In genomic region chr3:4742359-4742758, GRCh38 we compare ENCODE assay signal across 11 cellular contexts.
DNase-seq lines count a peak whose midpoint lies in the region; ATAC-seq, FAIRE-seq and TF ChIP-seq lines count a peak whose summit lies in the region.
"Had no signal": no experiment of that assay in that cellular context is flagged by ENCODE, and none has a peak within 500 bp of the region (broad histone marks: within the 10 kb centered on the region; RNA-seq: fewer than 3 reads in every experiment).

No MANE protein-coding gene starts in this region.

- ATAC-seq in A549 (no peak), PC-3 (no peak), HG02981 (IDR thresholded peaks at IDR 0.05; ENCODE audit: unreplicated experiment) (no peak)
- no peak for ATAC-seq in activated naive CD4-positive, alpha-beta T cell treated with anti-CD3 and anti-CD28 coated beads, Interleukin-2, amount 50 U/mL, for 72 hours

- POLR2A ChIA-PET in A549 (lab: Yijun Ruan, JAX) = interaction anchor here (2.3 kb wide), 1 partner anchor 237 kb away, joined by 8 read pairs; the partner anchor contains the start of gene BHLHE40
- POLR2A ChIA-PET in PC-3 (lab: Charles Lee; ENCODE audit: unreplicated experiment) = no interaction called here
- POLR2A ChIA-PET in endothelial cell of umbilical vein (lab: Charles Lee) = no interaction called here

- H3K4me2 ChIP-seq in A549 (peak overlapping the region; percentile 66), PC-3 (ENCODE audit: low read length) (peak overlapping the region; percentile 44), endothelial cell of umbilical vein (ENCODE audit: insufficient read depth, low read length) (no peak overlapping the region)

- peak in 1 of 2 experiments; percentile 52 for DNase-seq in A549 (ENCODE audit: low read depth in 1 of 2, low spot score in 1 of 2)
- peak; percentile 43 for DNase-seq in PC-3
- DNase-seq in endothelial cell of umbilical vein (ENCODE audit: low read depth, low spot score) = peak; percentile 45
- no peak for DNase-seq in prostate gland (ENCODE audit: low spot score)
- DNase-seq in SW480 (ENCODE audit: low spot score) = no peak
- no peak for DNase-seq in mucosa of gallbladder (ENCODE audit: low spot score)
- DNase-seq in activated naive CD4-positive, alpha-beta T cell treated with anti-CD3 and anti-CD28 coated beads, Interleukin-2, amount 50 U/mL, for 72 hours (ENCODE audit: low spot score in 2 of 2) = no peak
- DNase-seq: activated T-cell treated with anti-CD3 and anti-CD28 coated beads, Interleukin-2, amount 50 U/mL, for 4 hours; central memory CD4-positive, alpha-beta T cell; retina had no signal

- TF ChIP-seq EP300 in A549 (IDR thresholded peaks at IDR 0.05) = no peak

- no peak for TF ChIP-seq RAD21 in A549 (conservative IDR thresholded peaks at IDR 0.05 in 1 of 2, IDR thresholded peaks at IDR 0.05 in 1 of 2)

- peaks cover 10% of the 10 kb centered on the region for H3F3A ChIP-seq in PC-3 (ENCODE audit: low read length, unreplicated experiment)

- no peaks in the 10 kb centered on the region for H3K9me1 ChIP-seq in endothelial cell of umbilical vein (replicated peaks; ENCODE audit: control insufficient read depth, extremely low read depth, insufficient read depth, low read length)

- intact Hi-C loops in PC-3 (cut with micrococcal nuclease) = loop anchor here (5.0 kb wide), 1 partner anchor 85 kb away; no protein-coding TSS in a partner anchor
- intact Hi-C loops in endothelial cell of umbilical vein (cut with micrococcal nuclease) = no loop called here
- intact Hi-C loops in prostate gland (cut with DNase I) = loop anchor here (10.0 kb wide), 1 partner anchor 242 kb away; no protein-coding TSS in a partner anchor

- H4K20me1 ChIP-seq in PC-3 (ENCODE audit: low read length) (no peaks in the 10 kb centered on the region), endothelial cell of umbilical vein (replicated peaks; ENCODE audit: control insufficient read depth, extremely low read depth, insufficient read depth, low read length) (no peaks in the 10 kb centered on the region)

- no peaks in the 10 kb centered on the region for H3K9me2 ChIP-seq in PC-3 (replicated peaks; ENCODE audit: low read length)

- H2AFZ ChIP-seq in PC-3 (ENCODE audit: low read length) (no peak overlapping the region), endothelial cell of umbilical vein (ENCODE audit: low read depth, low read length) (no peak overlapping the region)

- H3K27ac ChIP-seq in A549 (peak overlapping the region; percentile 61 to 84), PC-3 (ENCODE audit: low read length) (peak overlapping the region; percentile 97), endothelial cell of umbilical vein (ENCODE audit: insufficient read depth, low read depth, low read length) (peak overlapping the region; percentile 99), prostate gland (peak overlapping the region; percentile 80)

- H3K4me3 ChIP-seq in A549 (no peak overlapping the region), PC-3 (ENCODE audit: low read length) (no peak overlapping the region), endothelial cell of umbilical vein (replicated peaks in 1 of 3; ENCODE audit: insufficient read depth in 1 of 3, low read depth in 1 of 3, low read length in 3 of 3) (no peak overlapping the region), prostate gland (no peak overlapping the region)

- 83% methylated on average over 5 of the region's 5 CpGs for WGBS in A549 (ENCODE audit: missing lambda C conversion rate)
- 85% methylated on average over 5 of the region's 5 CpGs for WGBS in prostate gland

- H3K79me2 ChIP-seq in PC-3 (ENCODE audit: low read length) = no peaks in the 10 kb centered on the region
- H3K79me2 ChIP-seq in endothelial cell of umbilical vein (ENCODE audit: control insufficient read depth, insufficient read depth, low read length) = no peaks in the 10 kb centered on the region

- dilution Hi-C loops in endothelial cell of umbilical vein (cut with MboI; ENCODE audit: extremely low pct_ligation_motif_present, low sequenced_read_pairs) = no loop called here

- peaks cover 69% of the 10 kb centered on the region for H3K4me1 ChIP-seq in A549
- H3K4me1 ChIP-seq in PC-3 (ENCODE audit: insufficient read depth, low read length) = peaks cover 46% of the 10 kb centered on the region
- H3K4me1 ChIP-seq in endothelial cell of umbilical vein (ENCODE audit: control insufficient read depth, extremely low read depth, insufficient read depth, low read length) = peaks cover 28% of the 10 kb centered on the region
- peaks cover 11% of the 10 kb centered on the region for H3K4me1 ChIP-seq in prostate gland (replicated peaks)

- H3K27ac Mint-ChIP-seq in activated naive CD4-positive, alpha-beta T cell treated with anti-CD3 and anti-CD28 coated beads, Interleukin-2, amount 50 U/mL, for 72 hours = peak overlapping the region in 1 of 2 donors; percentile 87

- BruUV-seq in PC-3 (replicated peaks; lab: Mats Ljungman, UMichigan) (no TSS peak), endothelial cell of umbilical vein (replicated peaks; lab: Mats Ljungman, UMichigan) (no TSS peak)

- no peak for TF ChIP-seq POLR2A in A549 (IDR thresholded peaks at IDR 0.05; ENCODE audit: low read length)
- TF ChIP-seq POLR2A in endothelial cell of umbilical vein (IDR thresholded peaks at IDR 0.05; ENCODE audit: low read depth, low read length) = no peak
- no peak for TF ChIP-seq POLR2A in prostate gland (IDR thresholded peaks at IDR 0.05)

- TF ChIP-seq CTCF in A549 (IDR thresholded peaks at IDR 0.05) (no peak), PC-3 (conservative IDR thresholded peaks at IDR 0.05; ENCODE audit: low read depth, low read length) (no peak), endothelial cell of umbilical vein (IDR thresholded peaks at IDR 0.05; ENCODE audit: extremely low read depth in 1 of 2, insufficient read depth in 1 of 2, low read depth in 1 of 2, low read length in 2 of 2) (no peak), prostate gland (IDR thresholded peaks at IDR 0.05) (no peak)

- H3K9ac ChIP-seq in PC-3 (ENCODE audit: low read length) (peak overlapping the region; percentile 83), endothelial cell of umbilical vein (replicated peaks; ENCODE audit: extremely low read depth, insufficient read depth, low read length) (peak overlapping the region; percentile 85)

- H3K9me3 ChIP-seq in A549 (no peaks in the 10 kb centered on the region; the same call in 2 of the 3 replicates), PC-3 (ENCODE audit: low read length) (no peaks in the 10 kb centered on the region), endothelial cell of umbilical vein (replicated peaks; ENCODE audit: control insufficient read depth, insufficient read depth, low read length) (no peaks in the 10 kb centered on the region), prostate gland (no peaks in the 10 kb centered on the region)

- peaks cover 17 to 43% of the 10 kb centered on the region in 2 donors for H3K36me3 Mint-ChIP-seq in activated naive CD4-positive, alpha-beta T cell treated with anti-CD3 and anti-CD28 coated beads, Interleukin-2, amount 50 U/mL, for 72 hours

- H3K9me3 Mint-ChIP-seq in activated naive CD4-positive, alpha-beta T cell treated with anti-CD3 and anti-CD28 coated beads, Interleukin-2, amount 50 U/mL, for 72 hours = peaks cover 4 to 14% of the 10 kb centered on the region in 2 donors

- peaks cover 6% of the 10 kb centered on the region; the same call in 1 of the 2 replicates for H3K36me3 ChIP-seq in PC-3 (ENCODE audit: low read depth, low read length)
- no peaks in the 10 kb centered on the region for H3K36me3 ChIP-seq in endothelial cell of umbilical vein (ENCODE audit: control insufficient read depth in 2 of 2, extremely low read depth in 1 of 2, insufficient read depth in 2 of 2, low read length in 2 of 2)
- H3K36me3 ChIP-seq in prostate gland = no peaks in the 10 kb centered on the region

- FAIRE-seq in A549 (lab: Jason Lieb, UNC) = no peak
- no peak for FAIRE-seq in endothelial cell of umbilical vein (lab: Jason Lieb, UNC)

- CTCF ChIA-PET in A549 (lab: Yijun Ruan, JAX) = interaction anchor here (1.0 to 5.3 kb wide), 5 partner anchors 16 to 234 kb away, joined by 3 to 26 read pairs (median 5); no protein-coding TSS in a partner anchor
- CTCF ChIA-PET in PC-3 (lab: Charles Lee) = no interaction called here
- CTCF ChIA-PET in endothelial cell of umbilical vein (lab: Charles Lee) = interaction anchor here (1.5 kb wide), 2 partner anchors 9 to 234 kb away, joined by 4 to 11 read pairs; no protein-coding TSS in a partner anchor

- H3K27me3 ChIP-seq in PC-3 (ENCODE audit: low read length) (no peaks in the 10 kb centered on the region), endothelial cell of umbilical vein (ENCODE audit: control insufficient read depth in 2 of 2, insufficient read depth in 2 of 2, low read length in 2 of 2) (no peaks in the 10 kb centered on the region), prostate gland (replicated peaks; ENCODE audit: insufficient read depth) (no peaks in the 10 kb centered on the region)

TF ChIP-seq in A549, 52 proteins besides CTCF, POLR2A, EP300 and RAD21 (continues in another document):
- TF ChIP-seq HOXB5 (CRISPR knock-in tag; IDR thresholded peaks at IDR 0.05) (no peak), HOXB13 (CRISPR knock-in tag; IDR thresholded peaks at IDR 0.05; ENCODE audit: low read depth) (no peak), CEBPB (IDR thresholded peaks at IDR 0.05) (no peak), KDM1A (IDR thresholded peaks at IDR 0.05; ENCODE audit: low read depth) (no peak), ATOH8 (CRISPR knock-in tag; IDR thresholded peaks at IDR 0.05; ENCODE audit: low read depth) (no peak), ZFP36 (IDR thresholded peaks at IDR 0.05; ENCODE audit: borderline replicate concordance, partially characterized antibody) (no peak)

TF ChIP-seq in endothelial cell of umbilical vein, 7 proteins besides CTCF, POLR2A, EP300 and RAD21:
- TF ChIP-seq FOS (IDR thresholded peaks at IDR 0.05; ENCODE audit: borderline replicate concordance, insufficient read depth, low read length) (no peak), JUN (IDR thresholded peaks at IDR 0.05; ENCODE audit: borderline replicate concordance, insufficient read depth, insufficient read length, low read depth) (no peak), GATA2 (IDR thresholded peaks at IDR 0.05; ENCODE audit: insufficient read depth, insufficient read length, low read depth, low read length) (no peak), MAX (IDR thresholded peaks at IDR 0.05; ENCODE audit: insufficient read depth, insufficient read length) (no peak), EZH2 (IDR thresholded peaks at IDR 0.05; ENCODE audit: borderline replicate concordance, low read depth, low read length, severe bottlenecking) (no peak), MYC (IDR thresholded peaks at IDR 0.05; ENCODE audit: low read depth, low read length) (no peak), POLR2AphosphoS5 (IDR thresholded peaks at IDR 0.05; ENCODE audit: insufficient read depth, low read depth, low read length) (no peak)

Comparison
In these comparisons a context has a peak if more than half of its experiments do, and no peak if none do; other contexts are left out.
1. DNase-seq: peak in PC-3 (single experiment) and endothelial cell of umbilical vein (single experiment); none in prostate gland (single experiment), SW480 (single experiment), mucosa of gallbladder (single experiment) and activated naive CD4-positive, alpha-beta T cell treated with anti-CD3 and anti-CD28 coated beads, Interleukin-2, amount 50 U/mL, for 72 hours (0 of 2).
2. Peak in every context shown above with its lines, with median percentiles within 50 percentile points of each other: H3K27ac ChIP-seq.